ENCODE assay signal across 16 cellular contexts in the genomic region with DNA sequence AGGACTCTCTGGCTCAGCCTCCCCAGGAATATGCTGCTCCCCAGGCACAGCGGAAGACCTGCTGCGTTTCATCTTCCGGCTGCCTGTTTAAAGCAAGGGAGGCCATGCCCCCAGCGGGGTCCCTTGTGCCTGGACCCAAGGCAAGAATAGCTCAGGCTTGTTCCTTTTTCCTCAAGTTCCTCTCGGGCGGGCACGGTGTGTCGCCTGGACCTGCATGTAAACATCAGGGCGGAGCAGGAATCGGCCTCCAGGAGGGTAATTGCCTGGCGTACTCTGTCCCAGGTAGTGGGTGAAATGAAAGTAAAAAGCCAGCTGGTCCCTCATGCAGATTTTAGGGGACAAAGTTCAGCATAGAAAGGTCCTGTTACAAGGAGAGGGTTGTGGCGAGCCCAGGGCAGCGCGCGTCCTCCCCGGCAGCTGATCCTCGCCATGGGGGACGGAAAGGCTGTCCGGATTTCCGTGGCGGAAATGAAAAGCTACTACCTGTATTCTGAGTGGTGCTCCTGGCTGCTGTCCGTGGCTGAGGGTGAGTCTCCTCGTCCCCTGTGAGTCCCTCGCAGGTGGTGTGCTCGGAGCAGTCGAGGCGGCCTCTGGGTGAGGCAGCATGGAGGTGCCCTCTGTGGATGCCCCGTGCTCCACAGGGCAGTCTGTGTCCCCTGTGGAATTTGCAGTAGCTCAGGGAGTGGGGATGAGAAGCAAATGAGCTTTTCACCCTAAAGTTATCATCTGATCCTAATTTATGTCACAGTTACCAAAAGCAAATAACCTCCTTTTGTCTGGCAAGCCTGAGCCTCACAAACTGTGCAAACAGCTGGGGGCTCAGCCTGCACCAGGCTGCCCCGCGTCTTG. TPM values are rescaled to one million over a fixed set of nuclear protein-coding genes. Genes with fewer than 3 reads are reported as not detected.
DNase-seq lines count a peak whose midpoint lies in the region; ATAC-seq, FAIRE-seq and TF ChIP-seq lines count a peak whose summit lies in the region.
"Had no signal": no experiment of that assay in that cellular context is flagged by ENCODE, and none has a peak within 500 bp of the region (broad histone marks: within the 10 kb centered on the region; RNA-seq: fewer than 3 reads in every experiment).

No MANE protein-coding gene starts in this region.

- no peak overlapping the region for H3K9ac ChIP-seq in GM12878 (ENCODE audit: control insufficient read depth, insufficient read depth, low read length)

- CTCF ChIA-PET in GM12878 (lab: Yijun Ruan, JAX), result no interaction called here

- H3K4me1 ChIP-seq in GM12878 (ENCODE audit: control insufficient read depth, insufficient read depth, low read length) (no peaks in the 10 kb centered on the region), mucosa of descending colon (ENCODE audit: low read depth) (peaks cover 12% of the 10 kb centered on the region)

- no peak for TF ChIP-seq EP300 in GM12878 (IDR thresholded peaks at IDR 0.05; ENCODE audit: borderline replicate concordance in 1 of 2, control insufficient read depth in 1 of 2, low read depth in 2 of 2, low read length in 2 of 2)

- no peak for TF ChIP-seq RAD21 in GM12878 (IDR thresholded peaks at IDR 0.05; ENCODE audit: insufficient read depth, low read depth, low read length)

- no peak overlapping the region for H3K4me2 ChIP-seq in GM12878 (ENCODE audit: control insufficient read depth, insufficient read depth)

- H3K4me3 Mint-ChIP-seq in T-helper 17 cell, result no peak overlapping the region
- H3K4me3 Mint-ChIP-seq: activated CD4-positive, alpha-beta T cell treated with anti-CD3 and anti-CD28 coated beads, Interleukin-2, amount 10 ng/mL, durations not matched to agents 7 days and 5 days; CD14-positive monocyte; HFFc6; stimulated activated naive CD8-positive, alpha-beta T cell treated with anti-CD3 and anti-CD28 coated beads, Interleukin-15, Interleukin-2, amounts not matched to agents 100 ng/mL and 50 ng/mL, for 24 hours had no signal

- no peaks in the 10 kb centered on the region for H3K36me3 Mint-ChIP-seq in T-helper 17 cell (ENCODE audit: low read depth)
- H3K36me3 Mint-ChIP-seq: CD14-positive monocyte had no signal

- 43% methylated on average over 30 of the region's 30 CpGs for WGBS in GM12878 (ENCODE audit: insufficient coverage, insufficient replicate concordance, low lambda C conversion rate, missing lambda C conversion rate)

- no peaks in the 10 kb centered on the region for H3K27me3 Mint-ChIP-seq in T-helper 17 cell
- H3K27me3 Mint-ChIP-seq: activated CD4-positive, alpha-beta T cell treated with anti-CD3 and anti-CD28 coated beads, Interleukin-2, amount 10 ng/mL, durations not matched to agents 7 days and 5 days; stimulated activated naive CD8-positive, alpha-beta T cell treated with anti-CD3 and anti-CD28 coated beads, Interleukin-15, Interleukin-2, amounts not matched to agents 100 ng/mL and 50 ng/mL, for 24 hours had no signal

- SMC1A ChIA-PET in GM12878 (lab: Charles Lee; ENCODE audit: uncharacterized antibody, unreplicated experiment), result no interaction called here

- H4K20me1 ChIP-seq in GM12878 (ENCODE audit: control insufficient read depth, insufficient read depth), result no peaks in the 10 kb centered on the region

- POLR2A ChIA-PET in GM12878 (lab: Charles Lee), result no interaction called here

- FAIRE-seq in GM12878 (lab: Jason Lieb, UNC), result no peak

- H3K4me3 ChIP-seq in GM12878 (no peak overlapping the region), mucosa of descending colon (peak overlapping the region; percentile 1)

- intact Hi-C loops in GM12878 (cut with micrococcal nuclease; ENCODE audit: unreplicated experiment) (no loop called here), mucosa of descending colon (cut with DNase I, micrococcal nuclease) (no loop called here)

- RAD21 ChIA-PET in GM12878 (lab: Charles Lee; ENCODE audit: unreplicated experiment), result no interaction called here

- BruUV-seq in GM12878 (replicated peaks; lab: Mats Ljungman, UMichigan), result no TSS peak

- H2AFZ ChIP-seq in GM12878 (ENCODE audit: control insufficient read depth, low read depth, low read length), result no peak overlapping the region

- no peak for TF ChIP-seq POLR2A in GM12878 (IDR thresholded peaks at IDR 0.05; ENCODE audit: low read depth, low read length)

- H3K4me1 Mint-ChIP-seq in T-helper 17 cell, result peaks cover 4% of the 10 kb centered on the region
- H3K4me1 Mint-ChIP-seq: activated CD4-positive, alpha-beta T cell treated with anti-CD3 and anti-CD28 coated beads, Interleukin-2, amount 10 ng/mL, durations not matched to agents 7 days and 5 days had no signal

- H3K27ac Mint-ChIP-seq in T-helper 17 cell, result no peak overlapping the region
- H3K27ac Mint-ChIP-seq: activated CD4-positive, alpha-beta T cell treated with anti-CD3 and anti-CD28 coated beads, Interleukin-2, amount 10 ng/mL, durations not matched to agents 7 days and 5 days; HFFc6; stimulated activated naive CD8-positive, alpha-beta T cell treated with anti-CD3 and anti-CD28 coated beads, Interleukin-15, Interleukin-2, amounts not matched to agents 100 ng/mL and 50 ng/mL, for 24 hours had no signal

- H3K27me3 ChIP-seq in GM12878 (replicated peaks in 1 of 2; ENCODE audit: control insufficient read depth in 2 of 2, insufficient read depth in 2 of 2, low read length in 1 of 2), result no peaks in the 10 kb centered on the region; a peak in 1 of 4 replicates

- no peak overlapping the region for H3K27ac ChIP-seq in GM12878 (ENCODE audit: control insufficient read depth, insufficient read depth)

- DNase-seq in Ammon's horn (ENCODE audit: low spot score) (peak; percentile 56), DMS153 treated with DMSO at 0.1 percent for 48 hours (lab: John Stamatoyannopoulos, UW; ENCODE audit: unreplicated experiment) (peak; percentile 47), GM12878 (ENCODE audit: low read depth, low spot score) (no peak), mucosa of descending colon (peak; percentile 77 to 85 (median 79)), T-helper 17 cell (no peak), cortex of kidney (lab: John Stamatoyannopoulos, UW) (no peak)
- DNase-seq in activated CD8-positive, alpha-beta memory T cell treated with anti-CD3 and anti-CD28 coated beads, Interleukin-2, amount 50 U/mL, for 48 hours, result no peak
- DNase-seq: activated CD4-positive, alpha-beta T cell treated with anti-CD3 and anti-CD28 coated beads, Interleukin-2, amount 10 ng/mL, durations not matched to agents 7 days and 5 days; activated gamma-delta T cell treated with Interleukin-2 at 50 U/mL for 16 hours; HFFc6; NCI-H1436; T-helper 1 cell had no signal

- H3K36me3 ChIP-seq in GM12878 (ENCODE audit: control insufficient read depth in 2 of 2, insufficient read depth in 2 of 2, low read length in 1 of 2) (no peaks in the 10 kb centered on the region), mucosa of descending colon (ENCODE audit: low read depth) (no peaks in the 10 kb centered on the region)

- H3K9me3 ChIP-seq in GM12878 (replicated peaks; ENCODE audit: control insufficient read depth, insufficient read depth, low read length), result no peaks in the 10 kb centered on the region
- H3K9me3 ChIP-seq in mucosa of descending colon, result no peaks in the 10 kb centered on the region
- no peaks in the 10 kb centered on the region for H3K9me3 ChIP-seq in T-helper 17 cell (ENCODE audit: control insufficient read depth, low read length, poor library complexity, severe bottlenecking)

- TF ChIP-seq CTCF in GM12878 (IDR thresholded peaks at IDR 0.05 in 2 of 3, conservative IDR thresholded peaks at IDR 0.05 in 1 of 3; ENCODE audit: control insufficient read depth in 2 of 3, extremely low read depth in 1 of 3, insufficient read depth in 1 of 3, low read depth in 3 of 3, low read length in 3 of 3), result no peak
- no peak for TF ChIP-seq CTCF in mucosa of descending colon (IDR thresholded peaks at IDR 0.05)

- peak; percentile 19; the same call in 2 of the 3 replicates for ATAC-seq in GM12878
- ATAC-seq in mucosa of descending colon, result peak; percentile 81
- ATAC-seq in T-helper 17 cell, result no peak
- ATAC-seq in HG03571 (IDR thresholded peaks at IDR 0.05; ENCODE audit: unreplicated experiment), result no peak
- ATAC-seq: esophagus mucosa had no signal

- in situ Hi-C loops in GM12878 (cut with MboI), result no loop called here

- H3K79me2 ChIP-seq in GM12878 (ENCODE audit: control insufficient read depth, insufficient read depth, low read length), result no peaks in the 10 kb centered on the region

TF ChIP-seq in GM12878, 131 proteins besides CTCF, POLR2A, EP300 and RAD21 (continues in another document):
- TF ChIP-seq NR2F1 (conservative IDR thresholded peaks at IDR 0.05) (no peak), WRNIP1 (IDR thresholded peaks at IDR 0.05; ENCODE audit: borderline replicate concordance, low read depth, low read length) (no peak), CEBPB (IDR thresholded peaks at IDR 0.05; ENCODE audit: borderline replicate concordance in 1 of 2, low read depth in 2 of 2, low read length in 2 of 2) (no peak), BMI1 (IDR thresholded peaks at IDR 0.05; ENCODE audit: borderline replicate concordance) (no peak)
- TF ChIP-seq, protein P1, sequence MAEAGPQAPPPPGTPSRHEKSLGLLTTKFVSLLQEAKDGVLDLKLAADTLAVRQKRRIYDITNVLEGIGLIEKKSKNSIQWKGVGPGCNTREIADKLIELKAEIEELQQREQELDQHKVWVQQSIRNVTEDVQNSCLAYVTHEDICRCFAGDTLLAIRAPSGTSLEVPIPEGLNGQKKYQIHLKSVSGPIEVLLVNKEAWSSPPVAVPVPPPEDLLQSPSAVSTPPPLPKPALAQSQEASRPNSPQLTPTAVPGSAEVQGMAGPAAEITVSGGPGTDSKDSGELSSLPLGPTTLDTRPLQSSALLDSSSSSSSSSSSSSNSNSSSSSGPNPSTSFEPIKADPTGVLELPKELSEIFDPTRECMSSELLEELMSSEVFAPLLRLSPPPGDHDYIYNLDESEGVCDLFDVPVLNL (IDR thresholded peaks at IDR 0.05; ENCODE audit: low read depth, low read length), result no peak

RNA-seq across cellular contexts. Expression of a gene that starts 16.2 kb away (rescaled TPM):
- 1.1 and 2.9 TPM in 2 replicates for total RNA-seq in GM12878 (2013; cell fraction: nucleolus; rRNA removed)
- total RNA-seq in GM12878 (2014; rRNA removed) (0.06 and 0.16 TPM in 2 replicates), GM12878 (2014; rRNA removed; fragmentation: Illumina TruSeq; extraction: Trizol) (0.05 and 0.22 TPM in 2 replicates), GM12878 (2021) (0.96 and 1.1 TPM in 2 replicates), mucosa of descending colon (100 to 1,000 TPM in 1 of 3 donors, 10 to 100 TPM in 2; 53.9 to 109 (median 95.4) TPM), T-helper 17 cell (10 to 100 TPM in 1 of 2 donors, 1 to 10 TPM in 1; 9.7 to 13.2 TPM)
- 0.37 TPM for polyA plus RNA-seq in GM12878 (2011; ENCODE audit: low read depth)
- polyA plus RNA-seq in GM12878 (2011; rRNA removed) (0.20 and 0.48 TPM in 2 replicates), GM12878 (2014; fragmentation: Illumina TruSeq; extraction: Trizol) (0.06 and 0.11 TPM in 2 replicates), GM12878 (2014; fragmentation: Nextera tagmentation; extraction: Ambion mirVana) (not detected), GM12878 (2014; rRNA removed) (0.06 and 0.37 TPM in 2 replicates), GM12878 (2016; fragmentation: Nextera tagmentation; extraction: Ambion mirVana) (under 1 TPM; 0.10 to 0.19 TPM)
- 0.18 and 0.21 TPM in 2 replicates for polyA plus RNA-seq in GM12878 (2011; cell fraction: cytosol; rRNA removed)
- polyA plus RNA-seq in GM12878 (2011; cell fraction: nucleus; rRNA removed), result 0.94 and 1.4 TPM in 2 replicates
- 0.61 and 0.91 TPM in 2 replicates for polyA plus RNA-seq in GM12878 (2012)
- 0.15 and 1.1 TPM in 2 replicates for polyA minus RNA-seq in GM12878 (2011; rRNA and poly(A)+ RNA removed)
- 1.3 and 3.4 TPM in 2 replicates for polyA minus RNA-seq in GM12878 (2011; cell fraction: cytosol; rRNA and poly(A)+ RNA removed)
- 0.36 and 1.5 TPM in 2 replicates for polyA minus RNA-seq in GM12878 (2011; cell fraction: nucleus; rRNA and poly(A)+ RNA removed)
- total RNA-seq: HFFc6 had no signal
- polyA plus RNA-seq: CD14-positive monocyte had no signal

Comparison
In these comparisons a context has a peak if more than half of its experiments do, and no peak if none do; other contexts are left out.
1. DNase-seq: peak in Ammon's horn (single experiment), DMS153 treated with DMSO at 0.1 percent for 48 hours (single experiment) and mucosa of descending colon (3 of 3); none in GM12878 (single experiment), T-helper 17 cell (0 of 3), activated CD8-positive, alpha-beta memory T cell treated with anti-CD3 and anti-CD28 coated beads, Interleukin-2, amount 50 U/mL, for 48 hours (single experiment) and cortex of kidney (single experiment).
2. ATAC-seq: peak in GM12878 (single experiment) and mucosa of descending colon (single experiment); none in T-helper 17 cell (single experiment) and HG03571 (single experiment).